ENCODE assay signal across 8 cellular contexts in the genomic region with DNA sequence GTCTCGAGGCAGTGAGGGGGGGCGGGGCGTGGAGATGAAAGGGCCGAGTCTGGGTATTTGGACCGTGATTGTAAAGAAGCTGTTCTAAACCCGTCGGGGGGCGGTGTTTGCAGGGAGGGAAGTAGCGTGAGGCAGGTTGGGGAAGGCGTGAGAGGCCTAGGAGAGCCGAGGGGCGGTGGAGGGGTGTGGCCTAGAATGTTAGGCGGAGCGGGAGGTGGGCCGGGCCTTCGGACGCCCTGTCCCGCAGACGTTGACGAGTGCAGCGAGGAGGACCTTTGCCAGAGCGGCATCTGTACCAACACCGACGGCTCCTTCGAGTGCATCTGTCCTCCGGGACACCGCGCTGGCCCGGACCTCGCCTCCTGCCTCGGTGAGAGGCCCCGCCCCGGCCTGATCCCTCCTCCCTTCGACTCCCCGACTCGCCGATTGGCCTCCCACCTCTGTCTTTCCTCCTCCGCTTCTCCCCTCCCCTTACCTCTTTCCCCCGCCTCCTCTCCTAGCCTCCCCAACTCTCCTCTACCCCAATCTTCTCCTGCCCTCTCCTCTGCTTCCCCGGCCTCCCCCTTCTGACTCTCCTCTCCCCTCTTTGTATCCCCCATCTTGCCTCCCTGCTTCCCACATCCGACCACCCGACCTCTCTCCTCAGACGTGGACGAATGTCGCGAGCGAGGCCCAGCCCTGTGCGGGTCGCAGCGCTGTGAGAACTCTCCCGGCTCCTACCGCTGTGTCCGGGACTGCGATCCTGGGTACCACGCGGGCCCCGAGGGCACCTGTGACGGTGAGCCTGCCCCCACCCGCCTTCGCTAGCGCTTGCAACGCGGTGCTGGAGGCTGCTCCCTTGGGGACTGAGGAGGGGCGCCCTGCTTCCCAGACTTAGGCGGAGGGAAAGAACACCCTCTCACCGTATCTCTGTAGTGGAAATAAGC. TPM values are rescaled to one million over a fixed set of nuclear protein-coding genes. Genes with fewer than 3 reads are reported as not detected.
DNase-seq lines count a peak whose midpoint lies in the region; ATAC-seq and TF ChIP-seq lines count a peak whose summit lies in the region.

No MANE protein-coding gene starts in this region.

- peak overlapping the region; percentile 68 for H3K27ac ChIP-seq in thymus (ENCODE audit: low read depth)

- no peaks in the 10 kb centered on the region for H3K9me3 Mint-ChIP-seq in activated T-cell treated with anti-CD3 and anti-CD28 coated beads, Interleukin-2, amount 50 U/mL, for 4 hours

- H3K9ac ChIP-seq in NT2/D1 (ENCODE audit: insufficient read length, low read depth), result peak overlapping the region; percentile 82

- H3K27me3 Mint-ChIP-seq in activated T-cell treated with anti-CD3 and anti-CD28 coated beads, Interleukin-2, amount 50 U/mL, for 4 hours (ENCODE audit: low read depth), result no peaks in the 10 kb centered on the region

- peak; percentile 43 for ATAC-seq in GM18505 (IDR thresholded peaks at IDR 0.05; ENCODE audit: unreplicated experiment)
- ATAC-seq in HG03342 (IDR thresholded peaks at IDR 0.05; ENCODE audit: unreplicated experiment), result peak; percentile 37
- ATAC-seq in activated T-cell treated with anti-CD3 and anti-CD28 coated beads, Interleukin-2, amount 50 U/mL, for 4 hours, result peak; percentile 64
- peak; percentile 58 for ATAC-seq in omental fat pad (ENCODE audit: low FRiP score)

- peaks cover 57% of the 10 kb centered on the region for H3K4me1 Mint-ChIP-seq in activated T-cell treated with anti-CD3 and anti-CD28 coated beads, Interleukin-2, amount 50 U/mL, for 4 hours (ENCODE audit: low read depth)

- peaks cover 6% of the 10 kb centered on the region for H3K4me1 ChIP-seq in NT2/D1 (ENCODE audit: insufficient read depth, insufficient read length)
- H3K4me1 ChIP-seq in thymus (ENCODE audit: control insufficient read depth, insufficient read depth, low read length), result peaks cover 14% of the 10 kb centered on the region

- no peaks in the 10 kb centered on the region for H3K9me3 ChIP-seq in NT2/D1 (ENCODE audit: insufficient read depth, low read length)
- no peaks in the 10 kb centered on the region for H3K9me3 ChIP-seq in thymus (ENCODE audit: control insufficient read depth)

- no peak for TF ChIP-seq CTCF in fibroblast of mammary gland (conservative IDR thresholded peaks at IDR 0.05; ENCODE audit: control insufficient read depth, insufficient read depth, low read depth, low read length)
- no peak for TF ChIP-seq CTCF in omental fat pad (IDR thresholded peaks at IDR 0.05)

- peak; percentile 40 for TF ChIP-seq POLR2A in GM18505 (IDR thresholded peaks at IDR 0.05; ENCODE audit: borderline replicate concordance, extremely low read depth, insufficient read depth, insufficient read length)

- H3K36me3 Mint-ChIP-seq in activated T-cell treated with anti-CD3 and anti-CD28 coated beads, Interleukin-2, amount 50 U/mL, for 4 hours (ENCODE audit: insufficient read depth), result peaks cover 17% of the 10 kb centered on the region

- H3K27me3 ChIP-seq in NT2/D1 (ENCODE audit: insufficient read depth, insufficient read length) (peaks cover 30% of the 10 kb centered on the region), thymus (ENCODE audit: control insufficient read depth, insufficient read depth) (peaks cover 12% of the 10 kb centered on the region)

- H3K36me3 ChIP-seq in NT2/D1 (ENCODE audit: insufficient read depth, insufficient read length, low read length), result peaks cover 8% of the 10 kb centered on the region
- H3K36me3 ChIP-seq in thymus (ENCODE audit: control insufficient read depth, insufficient read depth), result no peaks in the 10 kb centered on the region

- peak; percentile 62 for DNase-seq in NT2/D1 (ENCODE audit: low read depth, low spot score)
- DNase-seq in activated T-cell treated with anti-CD3 and anti-CD28 coated beads, Interleukin-2, amount 50 U/mL, for 4 hours, result peak; percentile 87
- DNase-seq in fibroblast of mammary gland (ENCODE audit: low read depth), result peak; percentile 82
- DNase-seq in omental fat pad (ENCODE audit: low spot score), result no peak
- DNase-seq in H4 (ENCODE audit: low spot score), result no peak

- H3K4me3 Mint-ChIP-seq in activated T-cell treated with anti-CD3 and anti-CD28 coated beads, Interleukin-2, amount 50 U/mL, for 4 hours, result peak overlapping the region; percentile 99

- WGBS in thymus, result 2% methylated on average over 66 of the region's 66 CpGs

- peak overlapping the region; percentile 72 for H3K4me3 ChIP-seq in NT2/D1 (ENCODE audit: insufficient read length, low read depth)
- peak overlapping the region; percentile 77 for H3K4me3 ChIP-seq in fibroblast of mammary gland (ENCODE audit: control insufficient read depth, low read depth, low read length)
- peak overlapping the region; percentile 66 for H3K4me3 ChIP-seq in thymus (ENCODE audit: low read length)

RNA-seq across cellular contexts. Expression of a gene that starts 12.8 kb away (rescaled TPM):
- total RNA-seq in activated T-cell treated with anti-CD3 and anti-CD28 coated beads, Interleukin-2, amount 50 U/mL, for 4 hours, result 100 to 1,000 TPM; 210 to 251 (median 213) TPM
- 100 to 1,000 TPM in 3 of 4 donors, 10 to 100 TPM in 1; 73.5 to 197 (median 114) TPM for total RNA-seq in omental fat pad
- polyA plus RNA-seq in thymus, result 35.6 TPM
- 4.7 and 5.6 TPM in 2 replicates for total RNA-seq in H4 (2014; rRNA removed; shearing (Covaris generic))

RNA-seq across cellular contexts. Expression of a gene that starts 37.3 kb away (rescaled TPM):
- 10 to 100 TPM; 80.1 to 86.1 (median 84.8) TPM for total RNA-seq in activated T-cell treated with anti-CD3 and anti-CD28 coated beads, Interleukin-2, amount 50 U/mL, for 4 hours
- 10 to 100 TPM; 37.0 to 87.5 (median 47.8) TPM for total RNA-seq in omental fat pad
- polyA plus RNA-seq in thymus, result 117 TPM
- 26.6 and 30.9 TPM in 2 replicates for total RNA-seq in H4 (2014; rRNA removed; shearing (Covaris generic))

Comparison
In these comparisons a context has a peak if more than half of its experiments do, and no peak if none do; other contexts are left out.
1. DNase-seq: peak in NT2/D1 (single experiment), activated T-cell treated with anti-CD3 and anti-CD28 coated beads, Interleukin-2, amount 50 U/mL, for 4 hours (single experiment) and fibroblast of mammary gland (single experiment); none in omental fat pad (single experiment) and H4 (single experiment).
2. RNA of a gene that starts 12.8 kb away (total RNA-seq): 210 to 251 TPM in activated T-cell treated with anti-CD3 and anti-CD28 coated beads, Interleukin-2, amount 50 U/mL, for 4 hours and 73.5 to 197 TPM in omental fat pad; 4.7 to 5.6 TPM in H4; every median in the first group is over 10 times any median in the second.
3. Peak in every context shown above with its lines, with median percentiles within 50 percentile points of each other: ATAC-seq and H3K4me3 ChIP-seq.